In genomic region chr12:112421363-112421762, GRCh38 we compare ENCODE assay signal across 1 cellular context.
TF ChIP-seq lines count a peak whose summit lies in the region.

No MANE protein-coding gene starts in this region.

TF ChIP-seq in HepG2, 621 proteins besides CTCF, POLR2A, EP300 and RAD21:
- TF ChIP-seq KLF13 (CRISPR knock-in tag; IDR thresholded peaks at IDR 0.05) (no peak), TRIM22 (IDR thresholded peaks at IDR 0.05) (no peak), ZNF121 (CRISPR knock-in tag; IDR thresholded peaks at IDR 0.05) (peak; percentile 55; the same call in 1 of the 2 replicates)
